In the genomic region with DNA sequence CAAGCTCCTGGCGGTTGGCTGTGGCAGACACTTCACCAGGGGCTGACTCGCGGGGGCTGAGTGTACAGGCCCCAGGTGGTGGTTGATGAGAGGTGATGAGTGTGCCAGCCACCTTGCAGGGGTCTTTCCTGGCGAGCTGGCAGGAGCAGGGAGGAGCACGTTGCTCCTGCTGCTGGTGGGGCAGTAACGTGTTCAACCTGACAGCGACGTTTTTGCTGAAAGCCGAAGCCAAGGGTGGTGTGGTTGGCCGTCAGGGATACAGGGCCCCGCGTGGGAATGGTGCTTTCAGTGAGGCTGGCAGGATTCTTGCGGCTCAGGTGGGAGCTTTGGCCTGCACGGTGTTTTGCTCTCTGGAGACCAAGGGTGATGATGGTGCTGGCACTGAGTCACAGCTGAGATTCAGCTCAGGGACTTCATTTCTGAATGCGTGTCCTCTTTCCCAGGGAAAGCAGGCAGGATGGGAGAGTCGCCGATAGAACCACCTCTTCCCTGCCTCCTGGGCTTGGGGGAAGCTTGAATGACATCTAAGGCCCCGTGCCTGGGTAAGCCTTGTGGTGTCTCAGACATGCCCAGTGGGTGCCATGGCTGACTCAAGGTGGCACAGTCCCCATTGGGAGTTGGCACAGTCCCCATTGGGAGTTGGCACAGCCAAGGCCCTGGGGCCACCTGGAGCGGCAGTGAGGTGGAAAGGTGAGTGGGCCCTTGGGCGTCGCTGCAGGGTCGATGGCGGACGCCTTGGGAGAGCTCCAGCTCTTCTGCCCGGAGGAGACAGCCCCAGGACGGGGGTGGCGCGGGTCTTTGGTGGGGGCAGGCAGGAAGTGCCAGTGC, we compare ENCODE assay signal across 1 cellular context.
TF ChIP-seq lines count a peak whose summit lies in the region.

No MANE protein-coding gene starts in this region.

TF ChIP-seq in liver, 16 proteins besides CTCF, POLR2A, EP300 and RAD21 (continued from another document):
- TF ChIP-seq ZBTB33 (IDR thresholded peaks at IDR 0.05) = no peak
- no peak for TF ChIP-seq NR2F2 (IDR thresholded peaks at IDR 0.05)
TF ChIP-seq in liver: peak in this region for 0.
